ENCODE assay signal across 11 cellular contexts in genomic region chr4:39635023-39635422, GRCh38. TPM values are rescaled to one million over a fixed set of nuclear protein-coding genes. Genes with fewer than 3 reads are reported as not detected.
DNase-seq lines count a peak whose midpoint lies in the region; ATAC-seq and TF ChIP-seq lines count a peak whose summit lies in the region.
"Had no signal": no experiment of that assay in that cellular context is flagged by ENCODE, and none has a peak within 500 bp of the region (broad histone marks: within the 10 kb centered on the region; RNA-seq: fewer than 3 reads in every experiment).

No MANE protein-coding gene starts in this region.

- H3K27ac Mint-ChIP-seq in central memory CD8-positive, alpha-beta T cell (ENCODE audit: low read depth) = peak overlapping the region; percentile 26
- H3K27ac Mint-ChIP-seq: T-helper 1 cell treated with Interleukin-12 subunit alpha and Interleukin-12 subunit beta and Interleukin-4 antibody, amounts not matched to agents 30 μg/mL and 1 μg/mL, for 36 hours had no signal

- in situ Hi-C loops in transverse colon (cut with MboI; ENCODE audit: low pct_ligation_motif_present in 1 of 4, low pct_unique_long_range_greater_than_20kb in 1 of 4, low sequenced_read_pairs in 3 of 4) = loop anchor here in 2 of 4 donors (5.0 to 10.0 kb wide), 2 partner anchors 108 to 170 kb away; partner anchors contain the start of gene UGDH (in 1 of the 2)

- DNase-seq in HT-29 (ENCODE audit: low spot score) (peak; percentile 80), left colon (peak; percentile 41 to 45), transverse colon (peak; percentile 52), tibial artery (no peak), GM10248 (ENCODE audit: extremely low spot score) (no peak), GM20000 (ENCODE audit: low spot score) (no peak)
- DNase-seq in central memory CD8-positive, alpha-beta T cell (ENCODE audit: low spot score in 2 of 2) = no peak
- DNase-seq: aorta, DMS79, NCI-H1694 treated with DMSO at 0.1 percent for 48 hours had no signal

- H3K27me3 ChIP-seq in transverse colon (no peaks in the 10 kb centered on the region), tibial artery (no peaks in the 10 kb centered on the region)

- no peak for TF ChIP-seq POLR2A in transverse colon (IDR thresholded peaks at IDR 0.05)

- H3K27ac ChIP-seq in transverse colon = peak overlapping the region; percentile 13 to 96 (median 30)
- H3K27ac ChIP-seq in tibial artery = peak overlapping the region in 1 of 2 donors; percentile 99

- H3K4me1 ChIP-seq in transverse colon = peaks cover 5 to 30% (median 24%) of the 10 kb centered on the region in 4 donors
- peaks cover 0 to 30% (median 15%) of the 10 kb centered on the region in 4 donors for H3K4me1 ChIP-seq in tibial artery

- H3K36me3 Mint-ChIP-seq in central memory CD8-positive, alpha-beta T cell (ENCODE audit: insufficient read depth) = peaks cover 12% of the 10 kb centered on the region

- no peak overlapping the region for H3K4me3 Mint-ChIP-seq in central memory CD8-positive, alpha-beta T cell
- H3K4me3 Mint-ChIP-seq: T-helper 1 cell treated with Interleukin-12 subunit alpha and Interleukin-12 subunit beta and Interleukin-4 antibody, amounts not matched to agents 30 μg/mL and 1 μg/mL, for 36 hours had no signal

- TF ChIP-seq CTCF in transverse colon (IDR thresholded peaks at IDR 0.05) (no peak), tibial artery (IDR thresholded peaks at IDR 0.05) (no peak), GM10248 (IDR thresholded peaks at IDR 0.05; ENCODE audit: control extremely low read depth, extremely low read depth, low read depth, missing control alignments) (no peak), GM20000 (IDR thresholded peaks at IDR 0.05; ENCODE audit: extremely low read depth, missing control alignments) (no peak)

- H3K4me1 Mint-ChIP-seq in central memory CD8-positive, alpha-beta T cell = peaks cover 28% of the 10 kb centered on the region

- intact Hi-C loops in left colon (cut with DNase I, micrococcal nuclease) (loop anchor here in 1 of 2 donors (5.0 kb wide), 1 partner anchor 108 kb away; the partner anchor contains the start of gene UGDH), transverse colon (cut with DNase I; ENCODE audit: low total_unique reads) (loop anchor here (5.0 kb wide), 1 partner anchor 108 kb away; the partner anchor contains the start of gene UGDH), tibial artery (cut with DNase I; ENCODE audit: low total_unique reads) (no loop called here)

- no peak for TF ChIP-seq EP300 in transverse colon (IDR thresholded peaks at IDR 0.05; ENCODE audit: low read depth)

- no peaks in the 10 kb centered on the region for H3K27me3 Mint-ChIP-seq in central memory CD8-positive, alpha-beta T cell

- CTCF ChIA-PET in GM10248 (lab: Yijun Ruan, JAX) = interaction anchor here (1.6 kb wide), 1 partner anchor 340 kb away, joined by 4 read pairs; no protein-coding TSS in a partner anchor

- H3K4me3 ChIP-seq in transverse colon (peak overlapping the region in 1 of 4 donors; percentile 9), tibial artery (no peak overlapping the region)

- no peak for ATAC-seq in central memory CD8-positive, alpha-beta T cell (replicated peaks; ENCODE audit: extremely low read depth, poor library complexity, severe bottlenecking)
- no peak for ATAC-seq in left colon

- 20 to 56% methylated on average over 1 of the region's 1 CpG for WGBS in transverse colon (ENCODE audit: low coverage in 1 of 2), 2 donors

- H3K9me3 Mint-ChIP-seq in central memory CD8-positive, alpha-beta T cell = no peaks in the 10 kb centered on the region
- H3K9me3 Mint-ChIP-seq: T-helper 1 cell treated with Interleukin-12 subunit alpha and Interleukin-12 subunit beta and Interleukin-4 antibody, amounts not matched to agents 30 μg/mL and 1 μg/mL, for 36 hours had no signal

- POLR2A ChIA-PET in GM10248 (lab: Yijun Ruan, JAX) = no interaction called here

- no peaks in the 10 kb centered on the region for H3K9me3 ChIP-seq in transverse colon
- no peaks in the 10 kb centered on the region for H3K9me3 ChIP-seq in tibial artery

- H3K36me3 ChIP-seq in transverse colon (no peaks in the 10 kb centered on the region), tibial artery (peaks cover 0 to 4% (median 0%) of the 10 kb centered on the region in 3 donors)

RNA-seq across cellular contexts. Expression of gene SMIM14, which starts 3.6 kb away (rescaled TPM):
- 5.4 and 12.1 TPM in 2 replicates for total RNA-seq in HT-29 (2014; rRNA removed; shearing (Covaris generic))
- 100 to 1,000 TPM; 119 to 146 TPM for total RNA-seq in left colon
- total RNA-seq in transverse colon = 100 to 1,000 TPM in 1 of 4 donors, 10 to 100 TPM in 3; 23.1 to 103 (median 72.4) TPM

Comparison
In these comparisons a context has a peak if more than half of its experiments do, and no peak if none do; other contexts are left out.
1. DNase-seq: peak in HT-29 (single experiment), left colon (2 of 2) and transverse colon (single experiment); none in central memory CD8-positive, alpha-beta T cell (0 of 2), tibial artery (0 of 2), GM10248 (single experiment) and GM20000 (single experiment).